ENCODE assay signal across 29 cellular contexts in the genomic region with DNA sequence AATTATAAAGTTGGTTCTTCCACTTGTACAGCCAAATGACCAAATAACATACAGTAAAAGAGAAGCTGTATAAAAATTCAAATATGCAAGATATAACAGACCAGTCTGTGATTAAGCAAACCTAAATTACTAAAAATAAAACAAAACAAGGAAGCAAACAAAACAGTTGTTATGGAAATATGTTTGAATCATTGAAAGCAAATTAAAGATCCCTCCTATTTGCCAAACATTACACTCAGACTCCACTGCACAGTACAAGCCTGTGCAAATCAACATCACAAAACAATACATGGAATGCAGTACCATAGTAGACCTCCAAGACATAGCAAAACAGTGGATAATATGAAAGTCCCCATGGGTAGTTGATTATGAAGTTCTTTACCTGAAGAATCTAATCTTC.
DNase-seq lines count a peak whose midpoint lies in the region; ATAC-seq and TF ChIP-seq lines count a peak whose summit lies in the region.
"Had no signal": no experiment of that assay in that cellular context is flagged by ENCODE, and none has a peak within 500 bp of the region (broad histone marks: within the 10 kb centered on the region; RNA-seq: fewer than 3 reads in every experiment).

No MANE protein-coding gene starts in this region.

- POLR2A ChIA-PET in activated CD8-positive, alpha-beta T cell treated with anti-CD3 and anti-CD28 coated beads for 36 hours (lab: Charles Lee): interaction anchor here (1.2 kb wide), 1 partner anchor 14 kb away, joined by 4 read pairs; no protein-coding TSS in a partner anchor

- no peaks in the 10 kb centered on the region for H3K9me3 ChIP-seq in left ventricle myocardium inferior (replicated peaks)
- H3K9me3 ChIP-seq: BE2C, gastrocnemius medialis, spleen had no signal

- H3K27me3 ChIP-seq in left ventricle myocardium inferior (ENCODE audit: low read depth): no peaks in the 10 kb centered on the region
- H3K27me3 ChIP-seq: BE2C, brain microvascular endothelial cell, gastrocnemius medialis, neural progenitor cell, spleen had no signal

- no peak for DNase-seq in left ventricle myocardium inferior
- DNase-seq in Right ventricle myocardium superior: no peak
- DNase-seq in activated CD8-positive, alpha-beta T cell treated with anti-CD3 and anti-CD28 coated beads for 36 hours: no peak
- no peak for DNase-seq in immature natural killer cell
- no peak for DNase-seq in Calu3
- no peak for DNase-seq in endothelial cell (ENCODE audit: low spot score)
- DNase-seq: activated CD4-positive, alpha-beta T cell treated with anti-CD3 and anti-CD28 coated beads, Interleukin-2, amount 10 ng/mL, durations not matched to agents 7 days and 5 days; activated naive CD4-positive, alpha-beta T cell treated with anti-CD3 and anti-CD28 coated beads, Interleukin-2, amount 50 U/mL, for 16 hours; amniotic stem cell; BE2C; brain microvascular endothelial cell; effector memory CD4-positive, alpha-beta T cell; gastrocnemius medialis; NCI-H1436; NCI-H2107; NCI-H446; NCI-H82; right cardiac atrium; spleen had no signal

- no peak overlapping the region for H3K27ac Mint-ChIP-seq in activated CD8-positive, alpha-beta T cell treated with anti-CD3 and anti-CD28 coated beads for 36 hours
- H3K27ac Mint-ChIP-seq in immature natural killer cell (peak overlapping the region in 4 of 6 donors; percentile 8 to 85 (median 67)), Calu3 (ENCODE audit: unreplicated experiment) (no peak overlapping the region), endothelial cell (ENCODE audit: unreplicated experiment) (no peak overlapping the region)
- peak overlapping the region; percentile 23 for H3K27ac Mint-ChIP-seq in stimulated activated memory B cell treated with anti-CD40 and anti-IgM and Interleukin-4, amounts not matched to agents 10 μg/mL and 1 μg/mL and 100 μg/mL, for 72 hours
- H3K27ac Mint-ChIP-seq: activated CD4-positive, alpha-beta T cell treated with anti-CD3 and anti-CD28 coated beads, Interleukin-2, amount 10 ng/mL, durations not matched to agents 7 days and 5 days; activated T-helper 17 cell treated with anti-CD3 and anti-CD28 coated beads, Interleukin-2, amount 50 U/mL, for 72 hours; GM23338; neural progenitor cell; T-helper 2 cell treated with Interferon-gamma antibody and Interleukin-4, amounts not matched to agents 5 μg/mL and 100 μg/mL, for 36 hours; type B pancreatic cell had no signal

- ATAC-seq in Right ventricle myocardium superior (ENCODE audit: poor library complexity) (no peak), HG02884 (IDR thresholded peaks at IDR 0.05; ENCODE audit: unreplicated experiment) (no peak)
- ATAC-seq in activated CD8-positive, alpha-beta T cell treated with anti-CD3 and anti-CD28 coated beads for 36 hours: peak; percentile 32
- ATAC-seq in stimulated activated memory B cell treated with anti-CD40 and anti-IgM and Interleukin-4, amounts not matched to agents 10 μg/mL and 1 μg/mL and 100 μg/mL, for 72 hours: no peak
- ATAC-seq: activated T-helper 17 cell treated with anti-CD3 and anti-CD28 coated beads, Interleukin-2, amount 50 U/mL, for 72 hours; esophagus mucosa; gastrocnemius medialis; GM23338; K562 had no signal

- H3K27ac ChIP-seq in left ventricle myocardium inferior (replicated peaks): peak overlapping the region; percentile 57
- H3K27ac ChIP-seq: brain microvascular endothelial cell, gastrocnemius medialis, neural progenitor cell, spleen had no signal

- no peaks in the 10 kb centered on the region for H3K27me3 Mint-ChIP-seq in activated CD8-positive, alpha-beta T cell treated with anti-CD3 and anti-CD28 coated beads for 36 hours
- H3K27me3 Mint-ChIP-seq in immature natural killer cell (ENCODE audit: low read depth in 3 of 3) (peaks cover 0 to 6% (median 2%) of the 10 kb centered on the region in 3 donors), Calu3 (ENCODE audit: unreplicated experiment) (no peaks in the 10 kb centered on the region), endothelial cell (ENCODE audit: unreplicated experiment) (no peaks in the 10 kb centered on the region)
- no peaks in the 10 kb centered on the region for H3K27me3 Mint-ChIP-seq in stimulated activated memory B cell treated with anti-CD40 and anti-IgM and Interleukin-4, amounts not matched to agents 10 μg/mL and 1 μg/mL and 100 μg/mL, for 72 hours
- H3K27me3 Mint-ChIP-seq: activated CD4-positive, alpha-beta T cell treated with anti-CD3 and anti-CD28 coated beads, Interleukin-2, amount 10 ng/mL, durations not matched to agents 7 days and 5 days; activated T-helper 17 cell treated with anti-CD3 and anti-CD28 coated beads, Interleukin-2, amount 50 U/mL, for 72 hours had no signal

- H3K9me3 Mint-ChIP-seq in activated CD8-positive, alpha-beta T cell treated with anti-CD3 and anti-CD28 coated beads for 36 hours: peaks cover 2% of the 10 kb centered on the region
- H3K9me3 Mint-ChIP-seq in immature natural killer cell (no peaks in the 10 kb centered on the region), Calu3 (ENCODE audit: low read depth, unreplicated experiment) (no peaks in the 10 kb centered on the region), endothelial cell (ENCODE audit: unreplicated experiment) (no peaks in the 10 kb centered on the region)
- peaks cover 2% of the 10 kb centered on the region for H3K9me3 Mint-ChIP-seq in stimulated activated memory B cell treated with anti-CD40 and anti-IgM and Interleukin-4, amounts not matched to agents 10 μg/mL and 1 μg/mL and 100 μg/mL, for 72 hours
- H3K9me3 Mint-ChIP-seq: activated CD4-positive, alpha-beta T cell treated with anti-CD3 and anti-CD28 coated beads, Interleukin-2, amount 10 ng/mL, durations not matched to agents 7 days and 5 days; activated T-helper 17 cell treated with anti-CD3 and anti-CD28 coated beads, Interleukin-2, amount 50 U/mL, for 72 hours; GM23338; neural progenitor cell; T-helper 2 cell treated with Interferon-gamma antibody and Interleukin-4, amounts not matched to agents 5 μg/mL and 100 μg/mL, for 36 hours; type B pancreatic cell had no signal

- peak; percentile 21 for TF ChIP-seq CTCF in left ventricle myocardium inferior (IDR thresholded peaks at IDR 0.05; ENCODE audit: borderline replicate concordance)
- no peak for TF ChIP-seq CTCF in activated CD8-positive, alpha-beta T cell treated with anti-CD3 and anti-CD28 coated beads for 36 hours (IDR thresholded peaks at IDR 0.05)
- no peak for TF ChIP-seq CTCF in Calu3 (IDR thresholded peaks at IDR 0.05; ENCODE audit: unreplicated experiment)
- TF ChIP-seq CTCF in endothelial cell (IDR thresholded peaks at IDR 0.05; ENCODE audit: unreplicated experiment): no peak

- intact Hi-C loops in left ventricle myocardium inferior (cut with micrococcal nuclease) (no loop called here), Right ventricle myocardium superior (cut with DNase I) (loop anchor here (10.0 kb wide), 1 partner anchor 293 kb away; no protein-coding TSS in a partner anchor), Calu3 (cut with micrococcal nuclease; ENCODE audit: unreplicated experiment) (no loop called here)
- intact Hi-C loops in activated CD8-positive, alpha-beta T cell treated with anti-CD3 and anti-CD28 coated beads for 36 hours (cut with micrococcal nuclease): no loop called here

- H3K4me3 Mint-ChIP-seq in activated CD8-positive, alpha-beta T cell treated with anti-CD3 and anti-CD28 coated beads for 36 hours: no peak overlapping the region
- H3K4me3 Mint-ChIP-seq in immature natural killer cell (no peak overlapping the region), Calu3 (ENCODE audit: low read depth, unreplicated experiment) (no peak overlapping the region), endothelial cell (ENCODE audit: unreplicated experiment) (no peak overlapping the region)
- no peak overlapping the region for H3K4me3 Mint-ChIP-seq in stimulated activated memory B cell treated with anti-CD40 and anti-IgM and Interleukin-4, amounts not matched to agents 10 μg/mL and 1 μg/mL and 100 μg/mL, for 72 hours
- H3K4me3 Mint-ChIP-seq: activated CD4-positive, alpha-beta T cell treated with anti-CD3 and anti-CD28 coated beads, Interleukin-2, amount 10 ng/mL, durations not matched to agents 7 days and 5 days; activated T-helper 17 cell treated with anti-CD3 and anti-CD28 coated beads, Interleukin-2, amount 50 U/mL, for 72 hours; GM23338; neural progenitor cell; T-helper 2 cell treated with Interferon-gamma antibody and Interleukin-4, amounts not matched to agents 5 μg/mL and 100 μg/mL, for 36 hours; type B pancreatic cell had no signal

- H3K36me3 ChIP-seq in left ventricle myocardium inferior: no peaks in the 10 kb centered on the region
- H3K36me3 ChIP-seq: BE2C, brain microvascular endothelial cell, gastrocnemius medialis, neural progenitor cell, spleen had no signal

- peaks cover 34% of the 10 kb centered on the region for H3K4me1 Mint-ChIP-seq in activated CD8-positive, alpha-beta T cell treated with anti-CD3 and anti-CD28 coated beads for 36 hours (ENCODE audit: low read depth)
- H3K4me1 Mint-ChIP-seq in immature natural killer cell (peaks cover 45 to 56% of the 10 kb centered on the region in 2 donors), Calu3 (ENCODE audit: low read depth, unreplicated experiment) (no peaks in the 10 kb centered on the region), endothelial cell (ENCODE audit: unreplicated experiment) (peaks cover 11% of the 10 kb centered on the region)
- H3K4me1 Mint-ChIP-seq in stimulated activated memory B cell treated with anti-CD40 and anti-IgM and Interleukin-4, amounts not matched to agents 10 μg/mL and 1 μg/mL and 100 μg/mL, for 72 hours: peaks cover 32% of the 10 kb centered on the region
- H3K4me1 Mint-ChIP-seq: neural progenitor cell had no signal

- peaks cover 2% of the 10 kb centered on the region for H3K36me3 Mint-ChIP-seq in activated CD8-positive, alpha-beta T cell treated with anti-CD3 and anti-CD28 coated beads for 36 hours (ENCODE audit: low read depth)
- H3K36me3 Mint-ChIP-seq in immature natural killer cell (no peaks in the 10 kb centered on the region), Calu3 (ENCODE audit: insufficient read depth, unreplicated experiment) (no peaks in the 10 kb centered on the region), endothelial cell (ENCODE audit: low read depth, unreplicated experiment) (no peaks in the 10 kb centered on the region)
- H3K36me3 Mint-ChIP-seq in stimulated activated memory B cell treated with anti-CD40 and anti-IgM and Interleukin-4, amounts not matched to agents 10 μg/mL and 1 μg/mL and 100 μg/mL, for 72 hours: no peaks in the 10 kb centered on the region
- H3K36me3 Mint-ChIP-seq: neural progenitor cell, type B pancreatic cell had no signal

- CTCF ChIA-PET in activated CD8-positive, alpha-beta T cell treated with anti-CD3 and anti-CD28 coated beads for 36 hours (lab: Charles Lee): no interaction called here
- CTCF ChIA-PET in Calu3 (lab: Charles Lee): no interaction called here

- peaks cover 18% of the 10 kb centered on the region for H3K4me1 ChIP-seq in left ventricle myocardium inferior
- H3K4me1 ChIP-seq: BE2C, neural progenitor cell had no signal

- H3K4me3 ChIP-seq in left ventricle myocardium inferior: no peak overlapping the region
- H3K4me3 ChIP-seq: gastrocnemius medialis, GM23338, K562, lung, neural progenitor cell, spleen had no signal

- no TSS peak for BruUV-seq in Calu3 (replicated peaks; lab: Mats Ljungman, UMichigan)

Comparison
In these comparisons a context has a peak if more than half of its experiments do, and no peak if none do; other contexts are left out.
1. H3K27ac Mint-ChIP-seq: peak in immature natural killer cell (4 of 6) and stimulated activated memory B cell treated with anti-CD40 and anti-IgM and Interleukin-4, amounts not matched to agents 10 μg/mL and 1 μg/mL and 100 μg/mL, for 72 hours (single experiment); none in activated CD8-positive, alpha-beta T cell treated with anti-CD3 and anti-CD28 coated beads for 36 hours (single experiment), Calu3 (single experiment) and endothelial cell (single experiment).